ENCODE assay signal across 8 cellular contexts in genomic region chr2:18178736-18179349, GRCh38.
DNase-seq lines count a peak whose midpoint lies in the region; ATAC-seq, FAIRE-seq and TF ChIP-seq lines count a peak whose summit lies in the region.

No MANE protein-coding gene starts in this region.

- H3K79me2 ChIP-seq in DND-41 (ENCODE audit: insufficient read depth, low read length) = no peaks in the 10 kb centered on the region
- H3K79me2 ChIP-seq in hepatocyte = no peaks in the 10 kb centered on the region

- H3K27ac ChIP-seq in DND-41 (ENCODE audit: low read length) (no peak overlapping the region), hepatocyte (no peak overlapping the region)

- H3K27me3 ChIP-seq in DND-41 (ENCODE audit: insufficient read depth, low read length, poor library complexity) (no peaks in the 10 kb centered on the region), hepatocyte (no peaks in the 10 kb centered on the region)

- FAIRE-seq in GM19239 (lab: Jason Lieb, UNC) = peak; percentile 78

- H3K36me3 ChIP-seq in DND-41 (ENCODE audit: insufficient read depth, low read length) = no peaks in the 10 kb centered on the region
- H3K36me3 ChIP-seq in hepatocyte (replicated peaks; ENCODE audit: insufficient read depth, low read depth) = no peaks in the 10 kb centered on the region

- peak; percentile 87 for ATAC-seq in DND-41 (ENCODE audit: insufficient read depth, low read depth)
- ATAC-seq in HG03196 (IDR thresholded peaks at IDR 0.05; ENCODE audit: unreplicated experiment) = peak; percentile 78

- H2AFZ ChIP-seq in DND-41 (ENCODE audit: low read depth, low read length) = no peak overlapping the region
- H2AFZ ChIP-seq in hepatocyte = no peak overlapping the region

- no peak overlapping the region for H3K4me3 ChIP-seq in DND-41 (ENCODE audit: low read depth in 1 of 2, low read length in 2 of 2)
- H3K4me3 ChIP-seq in hepatocyte = no peak overlapping the region

- H3K9me3 ChIP-seq in DND-41 (ENCODE audit: insufficient read depth, low read length, severe bottlenecking) (no peaks in the 10 kb centered on the region), hepatocyte (ENCODE audit: low read depth) (no peaks in the 10 kb centered on the region)

- H3K4me1 ChIP-seq in DND-41 (ENCODE audit: insufficient read depth, low read length) = no peaks in the 10 kb centered on the region
- H3K4me1 ChIP-seq in hepatocyte (ENCODE audit: insufficient read depth) = no peaks in the 10 kb centered on the region

- H3K9ac ChIP-seq in DND-41 (ENCODE audit: low read depth, low read length) = no peak overlapping the region

- H4K20me1 ChIP-seq in DND-41 (ENCODE audit: insufficient read depth, low read length) (no peaks in the 10 kb centered on the region), hepatocyte (ENCODE audit: insufficient read depth, poor library complexity, severe bottlenecking) (no peaks in the 10 kb centered on the region)

- TF ChIP-seq CTCF in DND-41 (IDR thresholded peaks at IDR 0.05; ENCODE audit: borderline replicate concordance, extremely low read depth, low read length, poor library complexity, severe bottlenecking) (peak; percentile 82), hepatocyte (IDR thresholded peaks at IDR 0.05; ENCODE audit: poor library complexity) (peak; percentile 74)

- H3K9me2 ChIP-seq in hepatocyte (replicated peaks; ENCODE audit: insufficient read depth) = no peaks in the 10 kb centered on the region

- DNase-seq in DND-41 (peak; percentile 47), GM19239 (ENCODE audit: insufficient read length, low spot score) (peak; percentile 36), NCI-H446 treated with DMSO at 0.1 percent for 48 hours (lab: John Stamatoyannopoulos, UW) (peak; percentile 9), amniotic stem cell (lab: John Stamatoyannopoulos, UW) (peak; percentile 31), hepatocyte (ENCODE audit: low spot score) (peak; percentile 67)
- peak; percentile 3 for DNase-seq in stimulated activated CD4-positive, alpha-beta T cell treated with anti-CD3 and anti-CD28 coated beads, Interleukin-4, amount 100 ng/mL, for 1 hour
- DNase-seq in activated naive CD4-positive, alpha-beta T cell treated with Interleukin-2 at 50 U/mL for 16 hours = no peak

- 38% methylated on average over 1 of the region's 1 CpG for WGBS in hepatocyte (ENCODE audit: low lambda C conversion rate, missing lambda C conversion rate)

- no peak overlapping the region for H3K4me2 ChIP-seq in DND-41 (ENCODE audit: insufficient read depth, low read length)
- no peak overlapping the region for H3K4me2 ChIP-seq in hepatocyte
